Comparison of ENCODE assay signal across 1 cellular context in the genomic region with DNA sequence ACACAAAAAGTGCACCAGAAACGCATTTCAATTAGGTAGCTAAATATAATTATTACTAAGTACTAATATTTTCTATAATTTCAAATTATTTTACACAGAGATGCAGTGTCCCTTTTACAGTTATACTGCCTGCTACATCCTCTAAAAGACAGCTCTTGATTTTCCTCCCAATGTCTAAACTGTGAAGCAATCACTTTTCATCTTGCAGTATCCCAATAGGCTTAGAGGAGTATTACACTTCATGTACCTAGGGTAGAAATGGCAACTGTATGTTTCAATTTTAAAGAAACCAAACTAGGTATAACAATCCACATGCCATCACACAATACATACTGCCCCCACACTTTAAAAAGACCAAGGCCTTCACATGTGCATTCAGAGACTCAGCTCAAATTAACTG.
TF ChIP-seq lines count a peak whose summit lies in the region.

No MANE protein-coding gene starts in this region.

TF ChIP-seq in GM12878, 131 proteins besides CTCF, POLR2A, EP300 and RAD21:
- TF ChIP-seq TCF3 (IDR thresholded peaks at IDR 0.05; ENCODE audit: borderline replicate concordance, insufficient read depth, low read depth, low read length) (no peak), POLR2AphosphoS5 (IDR thresholded peaks at IDR 0.05; ENCODE audit: low read length) (peak; percentile 47; the same call in 1 of the 2 replicates), STAT1 (conservative IDR thresholded peaks at IDR 0.05) (no peak)
